Comparison of ENCODE assay signal across 1 cellular context in genomic region chr1:200290010-200290685, GRCh38.
TF ChIP-seq lines count a peak whose summit lies in the region.

No MANE protein-coding gene starts in this region.

TF ChIP-seq in HCT116, 20 proteins besides CTCF, POLR2A, EP300 and RAD21 (continued from another document):
- TF ChIP-seq, protein P1, sequence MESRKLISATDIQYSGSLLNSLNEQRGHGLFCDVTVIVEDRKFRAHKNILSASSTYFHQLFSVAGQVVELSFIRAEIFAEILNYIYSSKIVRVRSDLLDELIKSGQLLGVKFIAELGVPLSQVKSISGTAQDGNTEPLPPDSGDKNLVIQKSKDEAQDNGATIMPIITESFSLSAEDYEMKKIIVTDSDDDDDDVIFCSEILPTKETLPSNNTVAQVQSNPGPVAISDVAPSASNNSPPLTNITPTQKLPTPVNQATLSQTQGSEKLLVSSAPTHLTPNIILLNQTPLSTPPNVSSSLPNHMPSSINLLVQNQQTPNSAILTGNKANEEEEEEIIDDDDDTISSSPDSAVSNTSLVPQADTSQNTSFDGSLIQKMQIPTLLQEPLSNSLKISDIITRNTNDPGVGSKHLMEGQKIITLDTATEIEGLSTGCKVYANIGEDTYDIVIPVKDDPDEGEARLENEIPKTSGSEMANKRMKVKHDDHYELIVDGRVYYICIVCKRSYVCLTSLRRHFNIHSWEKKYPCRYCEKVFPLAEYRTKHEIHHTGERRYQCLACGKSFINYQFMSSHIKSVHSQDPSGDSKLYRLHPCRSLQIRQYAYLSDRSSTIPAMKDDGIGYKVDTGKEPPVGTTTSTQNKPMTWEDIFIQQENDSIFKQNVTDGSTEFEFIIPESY (IDR thresholded peaks at IDR 0.05; ENCODE audit: extremely low read depth, insufficient replicate concordance, low read length): no peak
- no peak for TF ChIP-seq EZH2phosphoT487 (IDR thresholded peaks at IDR 0.05; ENCODE audit: borderline replicate concordance)
- TF ChIP-seq CBX3 (IDR thresholded peaks at IDR 0.05; ENCODE audit: low read depth): no peak
- TF ChIP-seq MAX (IDR thresholded peaks at IDR 0.05): no peak
- TF ChIP-seq FOSL1 (IDR thresholded peaks at IDR 0.05; ENCODE audit: low read depth): no peak
- TF ChIP-seq JUND (IDR thresholded peaks at IDR 0.05): no peak
- TF ChIP-seq ZNF274 (IDR thresholded peaks at IDR 0.05; ENCODE audit: low read depth, low read length): no peak
